8 cellular contexts compared by ENCODE assay signal in the genomic region with DNA sequence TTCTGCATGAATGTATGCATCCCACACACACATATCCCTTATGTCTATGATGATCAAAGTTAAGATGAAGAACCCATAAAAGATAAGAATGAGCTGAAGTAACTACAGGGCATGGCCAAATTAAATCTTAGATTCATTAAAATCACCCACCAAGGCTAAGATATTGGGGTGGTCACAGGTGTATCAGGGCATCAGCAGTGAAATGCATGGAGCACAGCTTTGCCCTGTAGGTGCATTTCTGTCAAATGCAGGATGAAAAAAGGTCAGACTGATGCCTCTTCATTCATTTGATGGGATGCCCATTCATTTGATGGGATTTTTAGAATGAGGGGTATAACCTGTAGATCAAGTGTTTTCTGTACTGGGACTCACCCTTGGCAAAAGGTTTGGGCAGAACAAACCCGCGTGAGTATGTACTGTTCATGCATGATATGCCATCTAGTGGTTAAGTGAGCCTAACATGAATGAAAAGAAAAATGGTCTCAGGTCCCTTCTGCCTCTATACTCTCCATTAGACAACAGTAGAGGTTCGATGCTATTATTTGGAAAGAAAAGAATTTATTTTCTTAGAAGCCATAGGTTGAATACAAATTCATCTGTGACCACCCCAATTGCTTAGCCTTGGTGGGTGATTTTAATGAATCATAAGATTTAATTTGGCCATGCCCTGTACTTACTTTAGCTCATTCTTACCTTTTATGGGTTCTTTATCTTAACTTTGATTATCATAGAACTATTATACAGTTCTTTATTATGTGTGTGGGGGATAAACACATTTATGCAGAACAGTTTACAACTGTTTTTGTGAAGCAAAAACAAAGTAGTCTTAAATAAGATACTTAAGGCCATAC. TPM values are rescaled to one million over a fixed set of nuclear protein-coding genes. Genes with fewer than 3 reads are reported as not detected.
DNase-seq lines count a peak whose midpoint lies in the region; ATAC-seq, FAIRE-seq and TF ChIP-seq lines count a peak whose summit lies in the region.

No MANE protein-coding gene starts in this region.

- no peak overlapping the region for H3K4me3 ChIP-seq in OCI-LY1 (ENCODE audit: low read depth, low read length, poor library complexity, severe bottlenecking)
- H3K4me3 ChIP-seq in bronchial epithelial cell (ENCODE audit: low read depth, low read length): no peak overlapping the region

- H3K9ac ChIP-seq in OCI-LY1 (ENCODE audit: low read length): no peak overlapping the region

- H3K9me2 ChIP-seq in OCI-LY1 (ENCODE audit: low read depth, low read length): no peaks in the 10 kb centered on the region

- H3K27me3 ChIP-seq in OCI-LY1 (ENCODE audit: insufficient read depth, low read length): no peaks in the 10 kb centered on the region
- no peaks in the 10 kb centered on the region for H3K27me3 ChIP-seq in bronchial epithelial cell (ENCODE audit: control insufficient read depth, insufficient read depth, low read length)

- peak; percentile 63 to 64 for ATAC-seq in activated CD4-positive, CD25-positive, alpha-beta regulatory T cell treated with anti-CD3 and anti-CD28 coated beads, Interleukin-2, amount 50 U/mL, for 24 hours
- ATAC-seq in GM21367 (IDR thresholded peaks at IDR 0.05; ENCODE audit: unreplicated experiment) (peak; percentile 82), left lobe of liver (peak; percentile 93)

- H4K20me1 ChIP-seq in OCI-LY1 (ENCODE audit: insufficient read depth, low read length): no peaks in the 10 kb centered on the region

- no peak overlapping the region for H2AFZ ChIP-seq in OCI-LY1 (ENCODE audit: low read length)

- H3K4me1 ChIP-seq in OCI-LY1 (ENCODE audit: insufficient read depth, low read length, severe bottlenecking): no peaks in the 10 kb centered on the region

- no peak for DNase-seq in activated CD4-positive, CD25-positive, alpha-beta regulatory T cell treated with anti-CD3 and anti-CD28 coated beads, Interleukin-2, amount 50 U/mL, for 72 hours
- DNase-seq in HPDE6-E6E7 (ENCODE audit: extremely low spot score) (peak; percentile 25), bronchial epithelial cell (ENCODE audit: low read depth) (peak; percentile 57), left lobe of liver (ENCODE audit: low spot score) (no peak), urothelium cell line (ENCODE audit: low spot score) (peak; percentile 55)

- FAIRE-seq in bronchial epithelial cell (lab: Jason Lieb, UNC) (no peak), urothelium cell line (lab: Jason Lieb, UNC) (no peak)

- no peaks in the 10 kb centered on the region for H3K79me2 ChIP-seq in OCI-LY1 (ENCODE audit: insufficient read depth, low read length)

- no peak overlapping the region for H3K27ac ChIP-seq in OCI-LY1 (ENCODE audit: low read depth, low read length, poor library complexity, severe bottlenecking)

- no peak overlapping the region for H3K4me2 ChIP-seq in OCI-LY1 (ENCODE audit: low read length)

- no peaks in the 10 kb centered on the region for H3K36me3 ChIP-seq in OCI-LY1 (ENCODE audit: insufficient read depth, low read length)
- no peaks in the 10 kb centered on the region for H3K36me3 ChIP-seq in bronchial epithelial cell (ENCODE audit: control insufficient read depth, insufficient read depth, low read length)

- peak; percentile 69 for TF ChIP-seq CTCF in OCI-LY1 (IDR thresholded peaks at IDR 0.05; ENCODE audit: low read length)
- TF ChIP-seq CTCF in bronchial epithelial cell (IDR thresholded peaks at IDR 0.05; ENCODE audit: insufficient read depth, low read length, severe bottlenecking): peak; percentile 68

- no peaks in the 10 kb centered on the region for H3K9me3 ChIP-seq in OCI-LY1 (ENCODE audit: low read length)

- no peaks in the 10 kb centered on the region for H3F3A ChIP-seq in OCI-LY1 (ENCODE audit: insufficient read depth, low read length)

RNA-seq across cellular contexts. Expression of gene NOSTRIN, which starts 43.2 kb away (rescaled TPM):
- total RNA-seq in bronchial epithelial cell (0.26 and 0.64 TPM in 2 replicates), left lobe of liver (3.5 TPM)

Comparison
In these comparisons a context has a peak if more than half of its experiments do, and no peak if none do; other contexts are left out.
1. DNase-seq: peak in HPDE6-E6E7 (single experiment), bronchial epithelial cell (single experiment) and urothelium cell line (single experiment); none in activated CD4-positive, CD25-positive, alpha-beta regulatory T cell treated with anti-CD3 and anti-CD28 coated beads, Interleukin-2, amount 50 U/mL, for 72 hours (single experiment) and left lobe of liver (single experiment).
2. Peak in every context shown above with its lines, with median percentiles within 50 percentile points of each other: ATAC-seq.